ENCODE assay signal across 16 cellular contexts in genomic region chr5:127856310-127856709, GRCh38.
A peak's percentile ranks its signal among the peaks of the same experiment; 100 is the strongest.
DNase-seq lines count a peak whose midpoint lies in the region; ATAC-seq and TF ChIP-seq lines count a peak whose summit lies in the region.
"Had no signal": no experiment of that assay in that cellular context is flagged by ENCODE, and none has a peak within 500 bp of the region (broad histone marks: within the 10 kb centered on the region; RNA-seq: fewer than 3 reads in every experiment).

No MANE protein-coding gene starts in this region.

- no peak for TF ChIP-seq CTCF in choroid plexus epithelial cell (conservative IDR thresholded peaks at IDR 0.05; ENCODE audit: low read depth, low read length)
- no peak for TF ChIP-seq CTCF in A673 (conservative IDR thresholded peaks at IDR 0.05; ENCODE audit: low read depth, low read length)
- TF ChIP-seq CTCF in GM13977 (IDR thresholded peaks at IDR 0.05; ENCODE audit: extremely low read depth, insufficient read depth, missing control alignments): no peak

- in situ Hi-C loops in GM13977 (cut with MboI; ENCODE audit: low pct_unique_long_range_greater_than_20kb, low sequenced_read_pairs, unreplicated experiment): loop anchor here (25.0 kb wide), 1 partner anchor 294 kb away; no protein-coding TSS in a partner anchor

- no peaks in the 10 kb centered on the region for H3K36me3 ChIP-seq in A673 (ENCODE audit: insufficient read depth, low read length, poor library complexity, severe bottlenecking)
- H3K36me3 ChIP-seq: suprapubic skin had no signal

- H3K27me3 ChIP-seq in A673 (replicated peaks; ENCODE audit: insufficient read depth, low read depth, low read length, poor library complexity): peaks cover 3% of the 10 kb centered on the region
- H3K27me3 ChIP-seq: suprapubic skin had no signal

- no TSS peak for BruUV-seq in A673 (replicated peaks; lab: Mats Ljungman, UMichigan)

- DNase-seq in choroid plexus epithelial cell (ENCODE audit: low read depth) (peak; percentile 79), DMS 273 (lab: John Stamatoyannopoulos, UW; ENCODE audit: unreplicated experiment) (no peak), A673 (ENCODE audit: low spot score) (no peak), GM13977 (ENCODE audit: low spot score) (no peak), NCI-H2081 treated with DMSO at 0.1 percent for 48 hours (lab: John Stamatoyannopoulos, UW) (no peak)
- DNase-seq: activated CD8-positive, alpha-beta memory T cell treated with anti-CD3 and anti-CD28 coated beads, Interleukin-2, amount 50 U/mL, for 4 hours; aorta; endodermal cell; hypothalamus; mesenchymal stem cell; NCI-H1436; retina had no signal

- intact Hi-C loops in A673 (cut with micrococcal nuclease; ENCODE audit: unreplicated experiment): no loop called here

- no peaks in the 10 kb centered on the region for H3K9me3 ChIP-seq in A673 (ENCODE audit: low read depth, low read length, poor library complexity, severe bottlenecking)
- H3K9me3 ChIP-seq: suprapubic skin had no signal

- ATAC-seq in GM18511 (IDR thresholded peaks at IDR 0.05; ENCODE audit: unreplicated experiment) (peak; percentile 96), GM21447 (IDR thresholded peaks at IDR 0.05; ENCODE audit: unreplicated experiment) (peak; percentile 92), HG03175 (IDR thresholded peaks at IDR 0.05; ENCODE audit: unreplicated experiment) (peak; percentile 88)

- H3K4me3 ChIP-seq in choroid plexus epithelial cell (ENCODE audit: low read depth, low read length) (no peak overlapping the region), A673 (ENCODE audit: low read depth, low read length, poor library complexity, severe bottlenecking) (no peak overlapping the region)
- H3K4me3 ChIP-seq: suprapubic skin had no signal

- CTCF ChIA-PET in A673 (lab: Charles Lee): no interaction called here

- H3K27ac ChIP-seq in A673 (ENCODE audit: low read depth, low read length, poor library complexity, severe bottlenecking): no peak overlapping the region
- H3K27ac ChIP-seq: suprapubic skin had no signal

- no peaks in the 10 kb centered on the region for H3K4me1 ChIP-seq in A673 (ENCODE audit: insufficient read depth, low read length, poor library complexity, severe bottlenecking)
- H3K4me1 ChIP-seq: suprapubic skin had no signal

- POLR2A ChIA-PET in A673 (lab: Charles Lee; ENCODE audit: low non-redundant PET): no interaction called here
